ENCODE assay signal across 1 cellular context in the genomic region with DNA sequence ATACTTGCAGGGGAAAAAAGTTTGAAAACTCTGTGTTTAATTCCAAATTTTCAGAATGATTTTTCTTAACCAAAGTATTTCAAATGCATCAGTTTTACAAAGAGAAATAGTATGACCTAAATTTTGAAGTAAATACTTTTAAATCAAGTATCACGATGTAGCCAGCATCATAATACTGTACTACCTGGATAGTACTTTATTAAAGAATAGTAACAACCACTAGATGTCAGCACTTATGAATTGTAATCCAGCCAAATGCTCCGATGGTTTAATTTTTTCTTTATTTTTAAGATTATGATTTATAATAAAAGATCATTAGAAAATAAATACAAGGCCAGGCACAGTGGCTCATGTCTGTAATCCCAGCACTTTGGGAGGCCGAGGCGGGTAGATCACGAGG.
TF ChIP-seq lines count a peak whose summit lies in the region.

No MANE protein-coding gene starts in this region.

TF ChIP-seq in HCT116, 20 proteins besides CTCF, POLR2A, EP300 and RAD21 (continued from another document):
- no peak for TF ChIP-seq SIN3A (IDR thresholded peaks at IDR 0.05; ENCODE audit: low read depth)
